17 cellular contexts compared by ENCODE assay signal in genomic region chr21:29892379-29892778, GRCh38. TPM values are rescaled to one million over a fixed set of nuclear protein-coding genes. Genes with fewer than 3 reads are reported as not detected.
"Had no signal": no experiment of that assay in that cellular context is flagged by ENCODE, and none has a peak within 500 bp of the region (broad histone marks: within the 10 kb centered on the region; RNA-seq: fewer than 3 reads in every experiment).

No MANE protein-coding gene starts in this region.

- H3K27ac ChIP-seq: coronary artery, gastrocnemius medialis, heart right ventricle, neural progenitor cell, pancreas had no signal

- H3K9me3 ChIP-seq: gastrocnemius medialis, heart right ventricle, pancreas had no signal

- H3K4me2 ChIP-seq: neural progenitor cell had no signal

- H3K27me3 ChIP-seq: gastrocnemius medialis, neural progenitor cell, pancreas had no signal

- H3K36me3 ChIP-seq: gastrocnemius medialis, heart right ventricle, neural progenitor cell, pancreas had no signal

- H3K4me3 ChIP-seq: coronary artery, gastrocnemius medialis, heart right ventricle, neural progenitor cell, pancreas had no signal

- DNase-seq: effector CD4-positive, alpha-beta T cell; gastrocnemius medialis; heart right ventricle; hypothalamus; kidney glomerular epithelial cell; occipital lobe; pancreas; right cardiac atrium; small intestine; stimulated activated CD4-positive, alpha-beta T cell treated with anti-CD3 and anti-CD28 coated beads, Interleukin-12 subunit alpha, Interleukin-12 subunit beta, amount 100 ng/mL, for 4 hours; stimulated activated naive CD4-positive, alpha-beta T cell treated with Interleukin-2 at 50 U/mL for 16 hours; trophoblast cell had no signal

- H3K4me1 ChIP-seq: gastrocnemius medialis, heart right ventricle, neural progenitor cell, pancreas had no signal

- H2AFZ ChIP-seq: neural progenitor cell had no signal

RNA-seq across cellular contexts. Expression of gene GRIK1, which starts 47.4 kb away (rescaled TPM):
- total RNA-seq: esophagus mucosa; heart right ventricle; mucosa of gallbladder; natural killer cell treated with Interleukin-12 subunit alpha and Interleukin-12 subunit beta and Interleukin-15 and Interleukin-18, amount 100 ng/mL, for 72 hours; right cardiac atrium had no signal
